8 cellular contexts compared by ENCODE assay signal in the genomic region with DNA sequence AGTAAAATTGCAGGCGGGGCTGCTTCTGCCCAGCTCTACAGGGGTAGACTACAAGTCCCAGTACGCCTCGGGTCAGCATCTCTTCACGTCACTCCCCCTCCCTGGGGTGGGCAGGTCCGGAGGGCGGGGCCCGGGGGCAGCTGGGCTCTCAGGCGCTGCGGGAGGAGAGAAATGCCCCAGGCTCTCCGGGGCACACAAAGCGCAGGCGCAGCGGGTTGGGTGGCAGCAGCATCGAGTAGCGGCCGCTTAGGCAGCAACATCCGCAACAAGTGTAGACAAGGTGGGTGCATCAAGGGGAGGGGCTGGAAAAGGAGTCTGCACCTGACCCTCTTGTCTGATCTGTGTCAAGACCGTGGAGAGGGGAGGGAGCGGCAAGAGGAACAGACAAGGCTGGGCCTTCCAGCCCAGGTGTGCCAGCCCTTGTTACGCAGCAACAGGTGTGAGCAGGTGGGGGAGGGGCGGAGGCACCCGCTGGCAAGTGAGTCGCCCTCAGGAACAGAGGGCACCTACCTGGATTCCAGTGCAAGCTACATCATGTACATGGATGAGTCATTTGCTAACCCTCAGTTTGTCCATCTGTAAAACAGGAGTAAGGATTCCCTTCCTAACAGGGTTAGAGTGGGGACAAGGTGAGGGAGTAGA.
DNase-seq lines count a peak whose midpoint lies in the region; ATAC-seq lines count a peak whose summit lies in the region.

No MANE protein-coding gene starts in this region.

- peak; percentile 96 for DNase-seq in NCI-H82 (lab: John Stamatoyannopoulos, UW)
- DNase-seq in activated CD8-positive, alpha-beta memory T cell treated with anti-CD3 and anti-CD28 coated beads for 4 hours (ENCODE audit: low read depth in 2 of 2): peak; percentile 80 to 84
- DNase-seq in effector CD4-positive, alpha-beta T cell: peak; percentile 87
- peak; percentile 98 for DNase-seq in medulla oblongata (ENCODE audit: extremely low spot score)
- DNase-seq in stimulated activated CD8-positive, alpha-beta memory T cell treated with anti-CD3 and anti-CD28 coated beads, Interleukin-12 subunit alpha, Interleukin-12 subunit beta, amount 100 ng/mL, for 24 hours (ENCODE audit: extremely low read depth): peak; percentile 80

- ATAC-seq in GM18907 (IDR thresholded peaks at IDR 0.05; ENCODE audit: unreplicated experiment) (peak; percentile 92), HG03442 (IDR thresholded peaks at IDR 0.05; ENCODE audit: unreplicated experiment) (peak; percentile 74), GM18873 (IDR thresholded peaks at IDR 0.05; ENCODE audit: low FRiP score, unreplicated experiment) (no peak)
